1 cellular context compared by ENCODE assay signal in genomic region chr17:43092891-43093290, GRCh38.
TF ChIP-seq lines count a peak whose summit lies in the region.

No MANE protein-coding gene starts in this region.

TF ChIP-seq in IMR-90, 13 proteins besides CTCF, POLR2A, EP300 and RAD21:
- no peak for TF ChIP-seq BHLHE40 (IDR thresholded peaks at IDR 0.05; ENCODE audit: low read depth, low read length)
- no peak for TF ChIP-seq FOS (IDR thresholded peaks at IDR 0.05; ENCODE audit: low read depth, low read length)
- no peak for TF ChIP-seq RFX5 (IDR thresholded peaks at IDR 0.05; ENCODE audit: low read depth, low read length)
- TF ChIP-seq NFE2L2 (IDR thresholded peaks at IDR 0.05; ENCODE audit: low read depth, low read length) = no peak
- no peak for TF ChIP-seq MAZ (IDR thresholded peaks at IDR 0.05; ENCODE audit: borderline replicate concordance, low read depth, low read length)
- no peak for TF ChIP-seq SMC3 (IDR thresholded peaks at IDR 0.05; ENCODE audit: low read depth, low read length)
- no peak for TF ChIP-seq USF2 (IDR thresholded peaks at IDR 0.05; ENCODE audit: low read depth, low read length)
- TF ChIP-seq CEBPB (IDR thresholded peaks at IDR 0.05; ENCODE audit: low read depth, low read length) = no peak
- TF ChIP-seq MAFK (IDR thresholded peaks at IDR 0.05; ENCODE audit: low read depth, low read length) = no peak
